ENCODE assay signal across 8 cellular contexts in the genomic region with DNA sequence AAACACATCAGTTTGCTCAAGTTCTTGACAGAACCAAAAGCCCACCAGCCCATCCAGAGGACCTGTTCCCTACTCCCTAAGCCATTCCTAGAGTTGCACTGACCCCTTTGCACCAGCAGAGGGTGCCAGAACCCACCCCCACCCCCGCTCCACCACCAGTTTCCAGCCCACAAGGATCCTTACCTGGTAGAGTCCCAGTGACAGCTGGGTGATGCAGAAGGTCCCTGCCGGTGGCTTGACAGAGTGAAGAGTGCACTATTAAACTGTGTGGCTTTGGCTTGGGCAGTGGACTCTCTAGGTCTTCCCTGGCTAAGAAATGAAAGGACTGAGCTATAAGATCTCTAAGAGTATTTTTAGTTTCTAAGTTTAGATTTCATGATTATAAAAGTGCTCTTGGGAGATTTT.
A peak's percentile ranks its signal among the peaks of the same experiment; 100 is the strongest.
DNase-seq lines count a peak whose midpoint lies in the region; ATAC-seq and TF ChIP-seq lines count a peak whose summit lies in the region.

No MANE protein-coding gene starts in this region.

- ATAC-seq in Right ventricle myocardium inferior (peak; percentile 54), HG02642 (IDR thresholded peaks at IDR 0.05; ENCODE audit: poor library complexity, unreplicated experiment) (no peak)

- H3K27ac ChIP-seq in breast epithelium = no peak overlapping the region

- TF ChIP-seq CTCF in WI38 (IDR thresholded peaks at IDR 0.05; ENCODE audit: low read depth, low read length) (peak; percentile 99), breast epithelium (IDR thresholded peaks at IDR 0.05) (peak; percentile 42 to 84 (median 70))

- H3K27me3 ChIP-seq in breast epithelium = no peaks in the 10 kb centered on the region

- intact Hi-C loops in Right ventricle myocardium inferior (cut with DNase I) = loop anchor here (2.0 kb wide), 1 partner anchor 417 kb away; no protein-coding TSS in a partner anchor
- intact Hi-C loops in cardiac septum (cut with DNase I) = loop anchor here (2.0 to 5.0 kb wide), 4 partner anchors 55 to 415 kb away; a partner anchor contains a TSS
- intact Hi-C loops in breast epithelium (cut with DNase I; ENCODE audit: low total_unique reads) = no loop called here

- no peaks in the 10 kb centered on the region for H3K9me3 ChIP-seq in breast epithelium

- no peak overlapping the region for H3K4me3 ChIP-seq in WI38 (ENCODE audit: low read depth, low read length)
- no peak overlapping the region for H3K4me3 ChIP-seq in breast epithelium

- no peak for DNase-seq in Right ventricle myocardium inferior (ENCODE audit: missing footprints)
- no peak for DNase-seq in cardiac septum (ENCODE audit: low spot score)
- DNase-seq in NCI-H2107 (lab: John Stamatoyannopoulos, UW) = peak; percentile 13
- peak in 1 of 2 donors; percentile 61 for DNase-seq in breast epithelium (ENCODE audit: low spot score in 2 of 2)
- DNase-seq in kidney tubule cell (ENCODE audit: low spot score) = peak; percentile 53
- peak; percentile 54 for DNase-seq in stimulated activated CD4-positive, alpha-beta T cell treated with anti-CD3 and anti-CD28 coated beads, Interleukin-4, amount 100 ng/mL, for 24 hours

- no peak for TF ChIP-seq POLR2A in breast epithelium (IDR thresholded peaks at IDR 0.05)

- H3K36me3 ChIP-seq in breast epithelium = no peaks in the 10 kb centered on the region

- H3K4me1 ChIP-seq in breast epithelium = no peaks in the 10 kb centered on the region

Comparison
In these comparisons a context has a peak if more than half of its experiments do, and no peak if none do; other contexts are left out.
1. DNase-seq: peak in NCI-H2107 (single experiment), kidney tubule cell (single experiment) and stimulated activated CD4-positive, alpha-beta T cell treated with anti-CD3 and anti-CD28 coated beads, Interleukin-4, amount 100 ng/mL, for 24 hours (single experiment); none in Right ventricle myocardium inferior (single experiment) and cardiac septum (single experiment).